ENCODE assay signal across 8 cellular contexts in genomic region chr3:194489736-194490612, GRCh38. TPM values are rescaled to one million over a fixed set of nuclear protein-coding genes. Genes with fewer than 3 reads are reported as not detected.
DNase-seq lines count a peak whose midpoint lies in the region; ATAC-seq and TF ChIP-seq lines count a peak whose summit lies in the region.

No MANE protein-coding gene starts in this region.

- H3K9me3 Mint-ChIP-seq in CD4-positive, alpha-beta T cell, result no peaks in the 10 kb centered on the region

- no peak for ATAC-seq in CD4-positive, alpha-beta T cell (ENCODE audit: poor library complexity)
- peak; percentile 41 for ATAC-seq in GM19035 (IDR thresholded peaks at IDR 0.05; ENCODE audit: unreplicated experiment)
- peak; percentile 26 for ATAC-seq in HG03175 (IDR thresholded peaks at IDR 0.05; ENCODE audit: unreplicated experiment)

- BruUV-seq in mammary epithelial cell (replicated peaks; lab: Mats Ljungman, UMichigan), result no TSS peak

- H3K9ac ChIP-seq in mammary epithelial cell (ENCODE audit: insufficient read depth, low read length), result no peak overlapping the region

- H3K4me1 ChIP-seq in mammary epithelial cell (ENCODE audit: insufficient read depth, low read length), result peaks cover 41% of the 10 kb centered on the region

- TF ChIP-seq CTCF in CD4-positive, alpha-beta T cell (IDR thresholded peaks at IDR 0.05), result no peak
- no peak for TF ChIP-seq CTCF in mammary epithelial cell (conservative IDR thresholded peaks at IDR 0.05 in 1 of 2, IDR thresholded peaks at IDR 0.05 in 1 of 2; ENCODE audit: extremely low read depth in 1 of 2, insufficient read depth in 1 of 2, low read depth in 1 of 2, low read length in 2 of 2)

- H3K79me2 ChIP-seq in mammary epithelial cell (ENCODE audit: insufficient read depth, low read length), result peaks cover 17% of the 10 kb centered on the region

- no peaks in the 10 kb centered on the region for H3K9me3 ChIP-seq in CD4-positive, alpha-beta T cell (ENCODE audit: control insufficient read depth, low read length)
- H3K9me3 ChIP-seq in mammary epithelial cell (replicated peaks; ENCODE audit: insufficient read depth, low read length), result no peaks in the 10 kb centered on the region

- POLR2A ChIA-PET in CD4-positive, alpha-beta T cell (lab: Charles Lee), result interaction anchor here (0.6 to 1.3 kb wide), 2 partner anchors 8 to 30 kb away, joined by 3 to 5 read pairs; no protein-coding TSS in a partner anchor

- WGBS in mammary epithelial cell (ENCODE audit: low coverage, missing lambda C conversion rate), result 94% methylated on average over 7 of the region's 7 CpGs

- H3K4me3 Mint-ChIP-seq in CD4-positive, alpha-beta T cell, result peak overlapping the region; percentile 65

- no peaks in the 10 kb centered on the region for H3K36me3 ChIP-seq in mammary epithelial cell (ENCODE audit: insufficient read depth, low read length)

- peaks cover 25% of the 10 kb centered on the region for H3K36me3 Mint-ChIP-seq in CD4-positive, alpha-beta T cell (ENCODE audit: low read depth)

- H3K4me2 ChIP-seq in mammary epithelial cell (ENCODE audit: insufficient read depth, low read depth, low read length), result peak overlapping the region; percentile 32

- H3K4me1 Mint-ChIP-seq in CD4-positive, alpha-beta T cell (ENCODE audit: low read depth), result peaks cover 39% of the 10 kb centered on the region

- H2AFZ ChIP-seq in mammary epithelial cell (ENCODE audit: low read depth, low read length), result no peak overlapping the region

- peak overlapping the region; percentile 57 for H3K27ac Mint-ChIP-seq in CD4-positive, alpha-beta T cell

- intact Hi-C loops in CD4-positive, alpha-beta T cell (cut with DNase I, micrococcal nuclease), result loop anchor here (5.0 to 10.0 kb wide), 5 partner anchors 182 to 1055 kb away; partner anchors contain the start of genes LSG1 (in 1 of the 2) and PPP1R2 (in 1 of the 2)
- intact Hi-C loops in mammary epithelial cell (cut with micrococcal nuclease), result loop anchor here (5.0 to 10.0 kb wide), 2 partner anchors 697 to 775 kb away; no protein-coding TSS in a partner anchor

- no peaks in the 10 kb centered on the region for H3K27me3 ChIP-seq in CD4-positive, alpha-beta T cell (ENCODE audit: control insufficient read depth, insufficient read depth, low read length)
- no peaks in the 10 kb centered on the region for H3K27me3 ChIP-seq in mammary epithelial cell (ENCODE audit: insufficient read depth, low read length)

- H3K27ac ChIP-seq in CD4-positive, alpha-beta T cell (ENCODE audit: low read depth, low read length), result no peak overlapping the region
- peak overlapping the region; percentile 50 for H3K27ac ChIP-seq in mammary epithelial cell (ENCODE audit: insufficient read depth, low read depth, low read length)

- in situ Hi-C loops in mammary epithelial cell (cut with MboI; ENCODE audit: low sequenced_read_pairs in 2 of 2), result loop anchor here in 1 of 2 donors (5.0 kb wide), 1 partner anchor 32 kb away; no protein-coding TSS in a partner anchor

- H3K27me3 Mint-ChIP-seq in CD4-positive, alpha-beta T cell, result no peaks in the 10 kb centered on the region

- CTCF ChIA-PET in CD4-positive, alpha-beta T cell (lab: Charles Lee), result interaction anchor here (1.2 kb wide), 1 partner anchor 16 kb away, joined by 4 read pairs; no protein-coding TSS in a partner anchor
- CTCF ChIA-PET in mammary epithelial cell (lab: Charles Lee; ENCODE audit: low non-redundant PET), result no interaction called here

- DNase-seq in CD4-positive, alpha-beta T cell, result no peak
- DNase-seq in mammary epithelial cell, result no peak
- DNase-seq in AG20443 (ENCODE audit: low spot score), result no peak
- no peak for DNase-seq in NCI-H2029 treated with DMSO at 0.1 percent for 48 hours (lab: John Stamatoyannopoulos, UW)
- no peak for DNase-seq in D341Med (ENCODE audit: low spot score)
- DNase-seq in NCI-H2107 (lab: John Stamatoyannopoulos, UW), result no peak

- dilution Hi-C loops in mammary epithelial cell (cut with HindIII; ENCODE audit: low sequenced_read_pairs), result loop anchor here (5.0 kb wide), 1 partner anchor 97 kb away; no protein-coding TSS in a partner anchor

- H3K4me3 ChIP-seq in mammary epithelial cell (replicated peaks in 1 of 3; ENCODE audit: insufficient read depth in 1 of 3, low read depth in 2 of 3, low read length in 3 of 3), result no peak overlapping the region

- no peaks in the 10 kb centered on the region for H4K20me1 ChIP-seq in mammary epithelial cell (ENCODE audit: insufficient read depth, low read length)

RNA-seq across cellular contexts. Expression of gene ATP13A3, which starts 3.2 kb away (rescaled TPM):
- 10 to 100 TPM; 46.5 to 52.7 TPM for total RNA-seq in CD4-positive, alpha-beta T cell
- 100 to 1,000 TPM; 151 to 226 TPM for total RNA-seq in mammary epithelial cell
- polyA plus RNA-seq in mammary epithelial cell, result 65.5 TPM
- polyA minus RNA-seq in mammary epithelial cell, result 76.2 TPM
